Comparison of ENCODE assay signal across 8 cellular contexts in genomic region chr22:24603770-24604629, GRCh38. TPM values are rescaled to one million over a fixed set of nuclear protein-coding genes. Genes with fewer than 3 reads are reported as not detected.
A peak's percentile ranks its signal among the peaks of the same experiment; 100 is the strongest.
DNase-seq lines count a peak whose midpoint lies in the region; ATAC-seq, FAIRE-seq and TF ChIP-seq lines count a peak whose summit lies in the region.
"Not testable (repeated sequence)": the region's sequence is repeated elsewhere in the genome, so short reads cannot be mapped to it uniquely, and the experiment has no call there.

No MANE protein-coding gene starts in this region.

- ATAC-seq in GM12878 = peak; percentile 61

- TF ChIP-seq RAD21 in GM12878 (IDR thresholded peaks at IDR 0.05; ENCODE audit: insufficient read depth, low read depth, low read length) = not testable (repeated sequence)

- FAIRE-seq in D721Med (lab: Jason Lieb, UNC); GM12878 (lab: Jason Lieb, UNC): not testable (repeated sequence)

- H3K36me3 ChIP-seq in WERI-Rb-1; GM12878 (ENCODE audit: control insufficient read depth in 2 of 2, insufficient read depth in 2 of 2, low read length in 1 of 2); left ventricle myocardium inferior; thymus (ENCODE audit: control insufficient read depth, insufficient read depth): not testable (repeated sequence)

- H3K79me2 ChIP-seq in GM12878 (ENCODE audit: control insufficient read depth, insufficient read depth, low read length) = not testable (repeated sequence)

- TF ChIP-seq CTCF in D721Med (IDR thresholded peaks at IDR 0.05; ENCODE audit: insufficient read depth, missing control alignments) (peak; percentile 19), HFFc6 (IDR thresholded peaks at IDR 0.05) (peak; percentile 52), WERI-Rb-1 (IDR thresholded peaks at IDR 0.05; ENCODE audit: low read depth, low read length) (0 out of 2 replicates have a peak, but pooled peaks have one; percentile 5), GM12878 (IDR thresholded peaks at IDR 0.05 in 2 of 3, conservative IDR thresholded peaks at IDR 0.05 in 1 of 3; ENCODE audit: control insufficient read depth in 2 of 3, extremely low read depth in 1 of 3, insufficient read depth in 1 of 3, low read depth in 3 of 3, low read length in 3 of 3) (peak in 2 of 3 experiments; percentile 3; a peak in 1 of 6 replicates), nephron progenitor cell (IDR thresholded peaks at IDR 0.05) (peak; percentile 18)
- not testable (repeated sequence) for TF ChIP-seq CTCF in left ventricle myocardium inferior (IDR thresholded peaks at IDR 0.05; ENCODE audit: borderline replicate concordance)

- H3K4me1 Mint-ChIP-seq in HFFc6 (ENCODE audit: low read depth) (peaks cover 14% of the 10 kb centered on the region), nephron progenitor cell (peaks cover 19% of the 10 kb centered on the region)

- H3K27ac ChIP-seq in WERI-Rb-1 (peak overlapping the region; percentile 93), thymus (ENCODE audit: low read depth) (peak overlapping the region; percentile 42)
- not testable (repeated sequence) for H3K27ac ChIP-seq in GM12878 (ENCODE audit: control insufficient read depth, insufficient read depth); left ventricle myocardium inferior (replicated peaks)

- in situ Hi-C loops in GM12878 (cut with MboI) = not testable (repeated sequence)

- not testable (repeated sequence) for H3K36me3 Mint-ChIP-seq in HFFc6 (ENCODE audit: low read depth); nephron progenitor cell (ENCODE audit: low read depth)

- not testable (repeated sequence) for H3K27me3 Mint-ChIP-seq in HFFc6 (ENCODE audit: insufficient read depth); nephron progenitor cell (ENCODE audit: low read depth, poor library complexity)

- POLR2A ChIA-PET in GM12878 (lab: Charles Lee) = not testable (repeated sequence)

- H3K9me3 ChIP-seq in WERI-Rb-1 (ENCODE audit: severe bottlenecking); GM12878 (replicated peaks; ENCODE audit: control insufficient read depth, insufficient read depth, low read length); left ventricle myocardium inferior (replicated peaks); thymus (ENCODE audit: control insufficient read depth): not testable (repeated sequence)

- H2AFZ ChIP-seq in GM12878 (ENCODE audit: control insufficient read depth, low read depth, low read length) = peak overlapping the region; percentile 56

- peak overlapping the region; percentile 25 for H3K4me2 ChIP-seq in GM12878 (ENCODE audit: control insufficient read depth, insufficient read depth)

- not testable (repeated sequence) for H3K4me1 ChIP-seq in GM12878 (ENCODE audit: control insufficient read depth, insufficient read depth, low read length); thymus (ENCODE audit: control insufficient read depth, insufficient read depth, low read length)
- peaks cover 25% of the 10 kb centered on the region for H3K4me1 ChIP-seq in left ventricle myocardium inferior

- RAD21 ChIA-PET in GM12878 (lab: Charles Lee; ENCODE audit: unreplicated experiment) = interaction anchor here (1.1 kb wide), 1 partner anchor 38 kb away, joined by 4 read pairs; no protein-coding TSS in a partner anchor

- DNase-seq in D721Med (ENCODE audit: insufficient read length, low spot score); HFFc6; GM12878 (ENCODE audit: low read depth, low spot score); left ventricle myocardium inferior: not testable (repeated sequence)
- DNase-seq in NOMO-1 treated with DMSO at 0.1 percent for 48 hours (lab: John Stamatoyannopoulos, UW; ENCODE audit: unreplicated experiment) (peak; percentile 37), WERI-Rb-1 (peak; percentile 84), nephron progenitor cell (peak; percentile 48)

- CTCF ChIA-PET in GM12878 (lab: Yijun Ruan, JAX) = interaction anchor here (0.6 to 1.5 kb wide), 2 partner anchors 9 to 424 kb away, joined by 3 read pairs; no protein-coding TSS in a partner anchor

- SMC1A ChIA-PET in GM12878 (lab: Charles Lee; ENCODE audit: uncharacterized antibody, unreplicated experiment) = interaction anchor here (0.7 kb wide), 1 partner anchor 162 kb away, joined by 3 read pairs; no protein-coding TSS in a partner anchor

- H3K27me3 ChIP-seq in WERI-Rb-1 (ENCODE audit: insufficient read depth, low read depth, severe bottlenecking); GM12878 (replicated peaks in 1 of 2; ENCODE audit: control insufficient read depth in 2 of 2, insufficient read depth in 2 of 2, low read length in 1 of 2); left ventricle myocardium inferior (ENCODE audit: low read depth); thymus (ENCODE audit: control insufficient read depth, insufficient read depth): not testable (repeated sequence)

- H3K9ac ChIP-seq in GM12878 (ENCODE audit: control insufficient read depth, insufficient read depth, low read length) = not testable (repeated sequence)

- H4K20me1 ChIP-seq in GM12878 (ENCODE audit: control insufficient read depth, insufficient read depth) = not testable (repeated sequence)

- not testable (repeated sequence) for TF ChIP-seq POLR2A in GM12878 (IDR thresholded peaks at IDR 0.05; ENCODE audit: low read depth, low read length)

- 31% methylated on average over 18 of the region's 18 CpGs for WGBS in GM12878 (ENCODE audit: insufficient coverage, insufficient replicate concordance, low lambda C conversion rate, missing lambda C conversion rate)
- WGBS in thymus = 12% methylated on average over 18 of the region's 18 CpGs

- not testable (repeated sequence) for H3K27ac Mint-ChIP-seq in HFFc6
- H3K27ac Mint-ChIP-seq in nephron progenitor cell = peak overlapping the region; percentile 74

- H3K4me3 Mint-ChIP-seq in HFFc6 = peak overlapping the region; percentile 50
- H3K4me3 Mint-ChIP-seq in nephron progenitor cell = peak overlapping the region; percentile 70

- not testable (repeated sequence) for H3K9me3 Mint-ChIP-seq in HFFc6, nephron progenitor cell

- H3K4me3 ChIP-seq in WERI-Rb-1 (ENCODE audit: low read depth, low read length) (peak overlapping the region; percentile 39), GM12878 (peak overlapping the region; percentile 8; the same call in 1 of the 2 replicates), left ventricle myocardium inferior (peak overlapping the region; percentile 1)
- H3K4me3 ChIP-seq in thymus (ENCODE audit: low read length) = not testable (repeated sequence)

- TF ChIP-seq EP300 in GM12878 (IDR thresholded peaks at IDR 0.05; ENCODE audit: borderline replicate concordance in 1 of 2, control insufficient read depth in 1 of 2, low read depth in 2 of 2, low read length in 2 of 2) = not testable (repeated sequence)

- intact Hi-C loops in GM12878 (cut with micrococcal nuclease; ENCODE audit: unreplicated experiment); left ventricle myocardium inferior (cut with micrococcal nuclease): not testable (repeated sequence)

- BruUV-seq in GM12878 (replicated peaks; lab: Mats Ljungman, UMichigan) = not testable (repeated sequence)

RNA-seq across cellular contexts. Expression of gene GGT1, which starts 1.0 kb away (rescaled TPM):
- 1 to 10 TPM in 5 of 6 experiments, under 1 TPM in 1; 0.89 to 2.8 (median 1.4) TPM for total RNA-seq in HFFc6 (2021; fragmentation: NEBNext Ultra II Directional; extraction: Animal tissue kit (Norgen Biotek cat#: 25700))
- 37.5 and 48.1 TPM in 2 replicates for total RNA-seq in GM12878 (2013; cell fraction: nucleolus; rRNA removed)
- total RNA-seq in GM12878 (2014; rRNA removed) (8.0 and 8.4 TPM in 2 replicates), GM12878 (2014; rRNA removed; fragmentation: Illumina TruSeq; extraction: Trizol) (4.1 and 5.0 TPM in 2 replicates), GM12878 (2021) (11.8 and 13.9 TPM in 2 replicates), left ventricle myocardium inferior (1.1 TPM)
- 3.7 TPM for polyA plus RNA-seq in GM12878 (2011; ENCODE audit: low read depth)
- polyA plus RNA-seq in GM12878 (2011; rRNA removed) (8.5 and 26.6 TPM in 2 replicates), GM12878 (2014; fragmentation: Illumina TruSeq; extraction: Trizol) (2.1 and 7.4 TPM in 2 replicates), GM12878 (2014; fragmentation: Nextera tagmentation; extraction: Ambion mirVana) (1 to 10 TPM in 1 of 2 experiments, under 1 TPM in 1; 0.47 to 1.4 TPM), GM12878 (2014; rRNA removed) (11.3 and 11.6 TPM in 2 replicates), GM12878 (2016; fragmentation: Nextera tagmentation; extraction: Ambion mirVana) (10 to 100 TPM; 10.2 to 14.8 TPM), thymus (26.4 TPM)
- 30.9 and 43.3 TPM in 2 replicates for polyA plus RNA-seq in GM12878 (2011; cell fraction: cytosol; rRNA removed)
- 92.0 and 98.4 TPM in 2 replicates for polyA plus RNA-seq in GM12878 (2011; cell fraction: nucleus; rRNA removed)
- polyA plus RNA-seq in GM12878 (2012) = 10.6 and 11.7 TPM in 2 replicates
- 17.8 and 38.4 TPM in 2 replicates for polyA minus RNA-seq in GM12878 (2011; rRNA and poly(A)+ RNA removed)
- 17.9 and 19.4 TPM in 2 replicates for polyA minus RNA-seq in GM12878 (2011; cell fraction: cytosol; rRNA and poly(A)+ RNA removed)
- polyA minus RNA-seq in GM12878 (2011; cell fraction: nucleus; rRNA and poly(A)+ RNA removed) = 14.3 and 17.7 TPM in 2 replicates

RNA-seq across cellular contexts. Expression of gene LRRC75B, which starts 11.1 kb away (rescaled TPM):
- total RNA-seq in HFFc6 (2021; fragmentation: NEBNext Ultra II Directional; extraction: Animal tissue kit (Norgen Biotek cat#: 25700)) = 1 to 10 TPM in 3 of 6 experiments, under 1 TPM in 3; 0.87 to 1.6 (median 1.0) TPM
- 4.9 and 5.6 TPM in 2 replicates for total RNA-seq in GM12878 (2013; cell fraction: nucleolus; rRNA removed)
- total RNA-seq in GM12878 (2014; rRNA removed) (0.11 TPM in 2 replicates), GM12878 (2014; rRNA removed; fragmentation: Illumina TruSeq; extraction: Trizol) (0.09 and 0.18 TPM in 2 replicates), GM12878 (2021) (0.24 and 0.26 TPM in 2 replicates), left ventricle myocardium inferior (5.6 TPM)
- 0.50 TPM for polyA plus RNA-seq in GM12878 (2011; ENCODE audit: low read depth)
- polyA plus RNA-seq in GM12878 (2011; rRNA removed) (0.68 and 0.98 TPM in 2 replicates), GM12878 (2014; fragmentation: Illumina TruSeq; extraction: Trizol) (0.09 TPM in 1 of 2 replicates, not detected in the other), GM12878 (2014; fragmentation: Nextera tagmentation; extraction: Ambion mirVana) (not detected), GM12878 (2014; rRNA removed) (0.56 and 0.66 TPM in 2 replicates), GM12878 (2016; fragmentation: Nextera tagmentation; extraction: Ambion mirVana) (under 1 TPM in 1 of 2 experiments, not detected in 1; 0.10 TPM), thymus (7.7 TPM)
- polyA plus RNA-seq in GM12878 (2011; cell fraction: cytosol; rRNA removed) = 1.5 and 1.8 TPM in 2 replicates
- 10.7 and 12.9 TPM in 2 replicates for polyA plus RNA-seq in GM12878 (2011; cell fraction: nucleus; rRNA removed)
- polyA plus RNA-seq in GM12878 (2012) = 0.84 and 1.2 TPM in 2 replicates
- 0.22 and 1.1 TPM in 2 replicates for polyA minus RNA-seq in GM12878 (2011; rRNA and poly(A)+ RNA removed)
- not detected in 2 replicates for polyA minus RNA-seq in GM12878 (2011; cell fraction: cytosol; rRNA and poly(A)+ RNA removed)
- polyA minus RNA-seq in GM12878 (2011; cell fraction: nucleus; rRNA and poly(A)+ RNA removed) = 0.67 and 0.73 TPM in 2 replicates

RNA-seq across cellular contexts. Expression of gene SNRPD3, which starts 48.2 kb away (rescaled TPM):
- total RNA-seq in HFFc6 (2021; fragmentation: NEBNext Ultra II Directional; extraction: Animal tissue kit (Norgen Biotek cat#: 25700)) = 100 to 1,000 TPM in 5 of 6 experiments, 10 to 100 TPM in 1; 98.9 to 108 (median 104) TPM
- total RNA-seq in GM12878 (2013; cell fraction: nucleolus; rRNA removed) = 108 and 115 TPM in 2 replicates
- 175 and 179 TPM in 2 replicates for total RNA-seq in GM12878 (2014; rRNA removed)
- total RNA-seq in GM12878 (2014; rRNA removed; fragmentation: Illumina TruSeq; extraction: Trizol) = 254 and 257 TPM in 2 replicates
- total RNA-seq in GM12878 (2021) = 111 and 112 TPM in 2 replicates
- 44.6 TPM for polyA plus RNA-seq in GM12878 (2011; ENCODE audit: low read depth)
- 68.4 and 121 TPM in 2 replicates for polyA plus RNA-seq in GM12878 (2011; rRNA removed)
- polyA plus RNA-seq in GM12878 (2011; cell fraction: cytosol; rRNA removed) = 214 and 250 TPM in 2 replicates
- 76.5 and 82.6 TPM in 2 replicates for polyA plus RNA-seq in GM12878 (2011; cell fraction: nucleus; rRNA removed)
- 121 and 175 TPM in 2 replicates for polyA plus RNA-seq in GM12878 (2012)
- polyA plus RNA-seq in GM12878 (2014; fragmentation: Illumina TruSeq; extraction: Trizol) = 324 and 433 TPM in 2 replicates
- polyA plus RNA-seq in GM12878 (2014; fragmentation: Nextera tagmentation; extraction: Ambion mirVana) = 100 to 1,000 TPM; 244 to 258 TPM
- 197 and 228 TPM in 2 replicates for polyA plus RNA-seq in GM12878 (2014; rRNA removed)
- 100 to 1,000 TPM; 240 to 251 TPM for polyA plus RNA-seq in GM12878 (2016; fragmentation: Nextera tagmentation; extraction: Ambion mirVana)
- 175 and 182 TPM in 2 replicates for polyA minus RNA-seq in GM12878 (2011; rRNA and poly(A)+ RNA removed)
- polyA minus RNA-seq in GM12878 (2011; cell fraction: cytosol; rRNA and poly(A)+ RNA removed) = 36.2 and 58.3 TPM in 2 replicates
- 57.3 and 92.8 TPM in 2 replicates for polyA minus RNA-seq in GM12878 (2011; cell fraction: nucleus; rRNA and poly(A)+ RNA removed)
- total RNA-seq in left ventricle myocardium inferior = 69.9 TPM
- 95.7 TPM for polyA plus RNA-seq in thymus

RNA-seq across cellular contexts. Expression of gene GUCD1, which starts 49.1 kb away (rescaled TPM):
- 10 to 100 TPM; 82.4 to 99.5 (median 89.0) TPM for total RNA-seq in HFFc6 (2021; fragmentation: NEBNext Ultra II Directional; extraction: Animal tissue kit (Norgen Biotek cat#: 25700))
- 33.2 and 34.3 TPM in 2 replicates for total RNA-seq in GM12878 (2013; cell fraction: nucleolus; rRNA removed)
- total RNA-seq in GM12878 (2014; rRNA removed) (170 and 177 TPM in 2 replicates), GM12878 (2014; rRNA removed; fragmentation: Illumina TruSeq; extraction: Trizol) (81.7 and 82.2 TPM in 2 replicates), GM12878 (2021) (126 and 127 TPM in 2 replicates), left ventricle myocardium inferior (203 TPM)
- 65.3 TPM for polyA plus RNA-seq in GM12878 (2011; ENCODE audit: low read depth)
- polyA plus RNA-seq in GM12878 (2011; rRNA removed) (57.4 and 87.1 TPM in 2 replicates), GM12878 (2014; fragmentation: Illumina TruSeq; extraction: Trizol) (65.0 and 89.3 TPM in 2 replicates), GM12878 (2014; fragmentation: Nextera tagmentation; extraction: Ambion mirVana) (10 to 100 TPM; 57.8 to 96.9 TPM), GM12878 (2014; rRNA removed) (136 and 145 TPM in 2 replicates), GM12878 (2016; fragmentation: Nextera tagmentation; extraction: Ambion mirVana) (10 to 100 TPM; 56.0 to 71.2 TPM), thymus (54.1 TPM)
- 128 and 167 TPM in 2 replicates for polyA plus RNA-seq in GM12878 (2011; cell fraction: cytosol; rRNA removed)
- 69.8 and 82.1 TPM in 2 replicates for polyA plus RNA-seq in GM12878 (2011; cell fraction: nucleus; rRNA removed)
- 80.9 and 87.1 TPM in 2 replicates for polyA plus RNA-seq in GM12878 (2012)
- polyA minus RNA-seq in GM12878 (2011; rRNA and poly(A)+ RNA removed) = 126 and 176 TPM in 2 replicates
- polyA minus RNA-seq in GM12878 (2011; cell fraction: cytosol; rRNA and poly(A)+ RNA removed) = 67.6 and 74.1 TPM in 2 replicates
- polyA minus RNA-seq in GM12878 (2011; cell fraction: nucleus; rRNA and poly(A)+ RNA removed) = 20.8 and 41.9 TPM in 2 replicates
